ENCODE assay signal across 17 cellular contexts in the genomic region with DNA sequence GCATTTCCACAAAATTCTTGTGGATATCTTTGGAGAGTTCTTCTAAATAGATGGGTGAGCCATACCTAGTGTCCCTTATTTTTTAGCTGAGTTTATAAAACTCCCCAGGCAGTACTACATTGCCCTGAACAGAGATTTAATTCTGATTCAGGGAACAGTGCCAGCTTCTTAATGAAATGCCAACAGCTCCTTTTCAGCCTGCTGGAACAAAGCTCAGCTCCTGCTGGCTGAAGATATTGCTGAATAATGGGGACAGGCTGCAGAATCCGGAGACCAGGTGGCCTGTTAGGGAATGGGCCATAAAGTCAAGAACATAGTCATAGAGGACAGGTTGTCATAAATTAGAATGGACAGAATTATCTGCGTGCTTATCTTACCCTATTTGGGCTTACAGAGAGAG. TPM values are rescaled to one million over a fixed set of nuclear protein-coding genes. Genes with fewer than 3 reads are reported as not detected.
DNase-seq lines count a peak whose midpoint lies in the region; TF ChIP-seq lines count a peak whose summit lies in the region.
"Had no signal": no experiment of that assay in that cellular context is flagged by ENCODE, and none has a peak within 500 bp of the region (broad histone marks: within the 10 kb centered on the region; RNA-seq: fewer than 3 reads in every experiment).

No MANE protein-coding gene starts in this region.

- 48% methylated on average over 2 of the region's 2 CpGs for WGBS in esophagus muscularis mucosa

- no peak overlapping the region for H3K27ac ChIP-seq in esophagus muscularis mucosa (replicated peaks in 1 of 4)
- no peak overlapping the region for H3K27ac ChIP-seq in CD4-positive, alpha-beta memory T cell (ENCODE audit: low read depth, low read length)
- H3K27ac ChIP-seq: 22Rv1; BLaER1 treated with 17β-estradiol and CSF1 and Interleukin-3, amounts not matched to agents 10 nM and 100 nM; RWPE1; SJSA1 had no signal

- POLR2A ChIA-PET in CD4-positive, alpha-beta memory T cell (lab: Charles Lee; ENCODE audit: partially characterized antibody) = no interaction called here

- H3K4me1 Mint-ChIP-seq in CD4-positive, alpha-beta memory T cell = no peaks in the 10 kb centered on the region

- peaks cover 0 to 4% of the 10 kb centered on the region in 2 donors for H3K36me3 Mint-ChIP-seq in CD4-positive, alpha-beta memory T cell

- TF ChIP-seq CTCF in esophagus muscularis mucosa (IDR thresholded peaks at IDR 0.05) = no peak
- no peak for TF ChIP-seq CTCF in retinal pigment epithelial cell (conservative IDR thresholded peaks at IDR 0.05; ENCODE audit: low read depth, low read length)

- CTCF ChIA-PET in CD4-positive, alpha-beta memory T cell (lab: Charles Lee; ENCODE audit: partially characterized antibody) = no interaction called here

- peaks cover 4 to 7% of the 10 kb centered on the region in 2 donors for H3K27me3 Mint-ChIP-seq in CD4-positive, alpha-beta memory T cell

- no peak for TF ChIP-seq POLR2A in esophagus muscularis mucosa (IDR thresholded peaks at IDR 0.05; ENCODE audit: low read depth)

- H3K27ac Mint-ChIP-seq in CD4-positive, alpha-beta memory T cell = no peak overlapping the region

- no peaks in the 10 kb centered on the region for H3K36me3 ChIP-seq in esophagus muscularis mucosa
- H3K36me3 ChIP-seq in CD4-positive, alpha-beta memory T cell (ENCODE audit: insufficient read depth, low read length) = no peaks in the 10 kb centered on the region
- no peaks in the 10 kb centered on the region for H3K36me3 ChIP-seq in H7 (replicated peaks; ENCODE audit: control insufficient read depth, insufficient read depth, low read length)
- H3K36me3 ChIP-seq: BLaER1 treated with 17β-estradiol and CSF1 and Interleukin-3, amounts not matched to agents 10 nM and 100 nM; SJSA1 had no signal

- intact Hi-C loops in esophagus muscularis mucosa (cut with DNase I) = no loop called here
- intact Hi-C loops in CD4-positive, alpha-beta memory T cell (cut with micrococcal nuclease) = no loop called here

- peak; percentile 7 for DNase-seq in NCI-H146 (lab: John Stamatoyannopoulos, UW)
- no peak for DNase-seq in NCI-H146 treated with DMSO at 0.1 percent for 48 hours (lab: John Stamatoyannopoulos, UW; ENCODE audit: unreplicated experiment)
- peak; percentile 74 to 89 for DNase-seq in NCI-H524 (lab: John Stamatoyannopoulos, UW)
- peak; percentile 81 for DNase-seq in esophagus muscularis mucosa (ENCODE audit: extremely low spot score)
- peak; percentile 61 for DNase-seq in retinal pigment epithelial cell (ENCODE audit: low read depth)
- no peak for DNase-seq in CD4-positive, alpha-beta memory T cell
- DNase-seq in H7 = no peak
- no peak for DNase-seq in activated T-cell treated with anti-CD3 and anti-CD28 coated beads for 4 hours
- DNase-seq: MV-4-11, NCI-H1436, NCI-H2107 had no signal

- no peaks in the 10 kb centered on the region for H3K9me3 ChIP-seq in esophagus muscularis mucosa
- H3K9me3 ChIP-seq in CD4-positive, alpha-beta memory T cell (ENCODE audit: control insufficient read depth in 1 of 2, low read length in 2 of 2) = no peaks in the 10 kb centered on the region
- H3K9me3 ChIP-seq: SJSA1 had no signal

- no peak overlapping the region for H3K4me3 Mint-ChIP-seq in CD4-positive, alpha-beta memory T cell

- H3K4me1 ChIP-seq in esophagus muscularis mucosa = peaks cover 0 to 8% (median 7%) of the 10 kb centered on the region in 4 donors
- no peaks in the 10 kb centered on the region for H3K4me1 ChIP-seq in CD4-positive, alpha-beta memory T cell (ENCODE audit: insufficient read depth, low read length)

- H3K27me3 ChIP-seq in esophagus muscularis mucosa (no peaks in the 10 kb centered on the region), H7 (ENCODE audit: control insufficient read depth, insufficient read depth, low read length) (no peaks in the 10 kb centered on the region)
- H3K27me3 ChIP-seq in CD4-positive, alpha-beta memory T cell (ENCODE audit: insufficient read depth, low read length) = no peaks in the 10 kb centered on the region
- H3K27me3 ChIP-seq: BLaER1 treated with 17β-estradiol and CSF1 and Interleukin-3, amounts not matched to agents 10 nM and 100 nM; SJSA1 had no signal

- H3K4me3 ChIP-seq in esophagus muscularis mucosa = no peak overlapping the region
- no peak overlapping the region for H3K4me3 ChIP-seq in retinal pigment epithelial cell (ENCODE audit: low read length)
- no peak overlapping the region for H3K4me3 ChIP-seq in CD4-positive, alpha-beta memory T cell (ENCODE audit: low read length in 2 of 2)
- H3K4me3 ChIP-seq in H7 (ENCODE audit: insufficient read depth, low read depth, low read length) = no peak overlapping the region
- H3K4me3 ChIP-seq: BLaER1 treated with 17β-estradiol and CSF1 and Interleukin-3, amounts not matched to agents 10 nM and 100 nM; GM12878; SJSA1 had no signal

- no peak for TF ChIP-seq EP300 in esophagus muscularis mucosa (IDR thresholded peaks at IDR 0.05)

- H3K9me3 Mint-ChIP-seq in CD4-positive, alpha-beta memory T cell = peaks cover 0 to 15% (median 12%) of the 10 kb centered on the region in 8 donors

RNA-seq across cellular contexts. Expression of a gene that starts 8.9 kb away (rescaled TPM):
- total RNA-seq in esophagus muscularis mucosa = under 1 TPM in 1 of 4 donors, not detected in 3; 0.69 TPM
- 1 to 10 TPM; 2.6 to 3.0 TPM for total RNA-seq in CD4-positive, alpha-beta memory T cell
- not detected for polyA plus RNA-seq in CD4-positive, alpha-beta memory T cell
- 0.18 and 1.4 TPM in 2 replicates for total RNA-seq in H7 (2014; rRNA removed; shearing (Covaris generic))
- total RNA-seq: HT1080, SJSA1 had no signal

Comparison
In these comparisons a context has a peak if more than half of its experiments do, and no peak if none do; other contexts are left out.
1. DNase-seq: peak in NCI-H146 (single experiment), NCI-H524 (2 of 2), esophagus muscularis mucosa (single experiment) and retinal pigment epithelial cell (single experiment); none in NCI-H146 treated with DMSO at 0.1 percent for 48 hours (single experiment), CD4-positive, alpha-beta memory T cell (0 of 5), H7 (single experiment) and activated T-cell treated with anti-CD3 and anti-CD28 coated beads for 4 hours (single experiment).